In the genomic region with DNA sequence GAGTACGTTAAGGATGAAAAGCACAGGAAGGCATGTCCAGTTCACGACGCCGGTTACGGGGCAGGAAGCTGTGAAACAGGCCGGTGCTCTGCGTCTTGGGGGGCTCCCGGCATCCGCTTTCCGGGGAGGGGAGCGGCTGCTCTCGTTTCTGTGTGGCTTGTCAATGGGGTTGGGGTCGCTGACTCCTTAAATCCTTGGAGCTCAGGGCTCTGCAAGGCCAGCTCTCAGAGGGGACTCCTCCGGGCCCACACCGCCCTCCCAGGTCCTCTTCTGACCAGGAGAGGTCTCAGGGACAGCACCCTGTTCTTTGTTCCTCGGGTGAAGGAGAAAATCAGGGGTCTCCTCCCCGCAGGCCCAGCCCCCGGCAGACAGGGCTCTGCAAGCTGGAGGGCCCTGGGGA, we compare ENCODE assay signal across 18 cellular contexts.
DNase-seq lines count a peak whose midpoint lies in the region; ATAC-seq, FAIRE-seq and TF ChIP-seq lines count a peak whose summit lies in the region.
"Had no signal": no experiment of that assay in that cellular context is flagged by ENCODE, and none has a peak within 500 bp of the region (broad histone marks: within the 10 kb centered on the region; RNA-seq: fewer than 3 reads in every experiment).

No MANE protein-coding gene starts in this region.

- ATAC-seq in left ventricle myocardium superior (no peak), HepG2 (peak; percentile 28; the same call in 1 of the 3 replicates)
- ATAC-seq: GM23338, HCT116 had no signal

- no peak overlapping the region for H3K4me2 ChIP-seq in HepG2 (ENCODE audit: low read depth, low read length)
- H3K4me2 ChIP-seq: GM23338 had no signal

- TF ChIP-seq CTCF in chondrocyte (IDR thresholded peaks at IDR 0.05) (no peak), HepG2 (CRISPR knock-in tag; IDR thresholded peaks at IDR 0.05) (no peak)

- POLR2A ChIA-PET in HepG2 (lab: Yijun Ruan, JAX): no interaction called here

- peaks cover 61% of the 10 kb centered on the region for H3K27me3 Mint-ChIP-seq in chondrocyte (ENCODE audit: low read depth)

- FAIRE-seq in HepG2 (lab: Jason Lieb, UNC): no peak
- FAIRE-seq: GM12891, GM18507 had no signal

- no peaks in the 10 kb centered on the region for H3K36me3 ChIP-seq in HepG2 (replicated peaks in 1 of 2; ENCODE audit: control insufficient read depth in 1 of 2, insufficient read depth in 2 of 2, low read length in 2 of 2)

- peaks cover 23 to 82% of the 10 kb centered on the region in 2 experiments for H3K27me3 ChIP-seq in HepG2 (ENCODE audit: control insufficient read depth in 1 of 2, insufficient read depth in 2 of 2, low read length in 2 of 2)

- intact Hi-C loops in left ventricle myocardium superior (cut with micrococcal nuclease) (no loop called here), cardiac septum (cut with DNase I) (no loop called here), HepG2 (cut with micrococcal nuclease; ENCODE audit: unreplicated experiment) (no loop called here), posterior vena cava (cut with DNase I) (no loop called here)

- H3K4me1 ChIP-seq in HepG2 (ENCODE audit: insufficient read depth, low read length): no peaks in the 10 kb centered on the region

- no peak overlapping the region for H3K4me3 Mint-ChIP-seq in chondrocyte (ENCODE audit: unreplicated experiment)
- H3K4me3 Mint-ChIP-seq: CD4-positive, alpha-beta memory T cell; GM23338; H9 had no signal

- H3K4me1 Mint-ChIP-seq in chondrocyte (ENCODE audit: low read depth): no peaks in the 10 kb centered on the region
- H3K4me1 Mint-ChIP-seq: CD4-positive, alpha-beta memory T cell had no signal

- no peaks in the 10 kb centered on the region for H3K9me3 ChIP-seq in HepG2 (ENCODE audit: low read length)

- no peaks in the 10 kb centered on the region for H3K36me3 Mint-ChIP-seq in chondrocyte (ENCODE audit: low read depth)
- H3K36me3 Mint-ChIP-seq: CD4-positive, alpha-beta memory T cell had no signal

- 34% methylated on average over 15 of the region's 18 CpGs for WGBS in HepG2 (ENCODE audit: low lambda C conversion rate)

- in situ Hi-C loops in HepG2 (cut with HindIII; ENCODE audit: extremely low pct_ligation_motif_present, low pct_unique_long_range_greater_than_20kb): no loop called here

- H3K27ac ChIP-seq in HepG2 (ENCODE audit: extremely low read length, insufficient read depth, low read length): no peak overlapping the region

- no peak for TF ChIP-seq POLR2A in HepG2 (IDR thresholded peaks at IDR 0.05; ENCODE audit: insufficient read depth in 1 of 2, low read depth in 2 of 2, low read length in 2 of 2)

- 0 out of 2 replicates have a peak, but pooled peaks cover 5% of the 10 kb centered on the region for H4K20me1 ChIP-seq in HepG2 (ENCODE audit: insufficient read depth, low read length)

- H3K79me2 ChIP-seq in HepG2 (ENCODE audit: insufficient read depth, low read length): no peaks in the 10 kb centered on the region

- TF ChIP-seq RAD21 in HepG2 (CRISPR knock-in tag; IDR thresholded peaks at IDR 0.05): no peak

- no peak overlapping the region for H2AFZ ChIP-seq in HepG2 (ENCODE audit: low read length)
- H2AFZ ChIP-seq: GM23338 had no signal

- H3K27ac Mint-ChIP-seq in chondrocyte (ENCODE audit: unreplicated experiment): no peak overlapping the region
- H3K27ac Mint-ChIP-seq: CD4-positive, alpha-beta memory T cell; GM23338 had no signal

- H3K9me3 Mint-ChIP-seq in chondrocyte (ENCODE audit: low read depth): no peaks in the 10 kb centered on the region
- H3K9me3 Mint-ChIP-seq: GM23338 had no signal

- no peak for TF ChIP-seq EP300 in HepG2 (IDR thresholded peaks at IDR 0.05; ENCODE audit: low read depth in 2 of 2, low read length in 2 of 2)
- TF ChIP-seq EP300 in HepG2 (CRISPR knock-in tag; IDR thresholded peaks at IDR 0.05; ENCODE audit: borderline replicate concordance): no peak

- BruUV-seq in HepG2 (replicated peaks; lab: Mats Ljungman, UMichigan): no TSS peak

- CTCF ChIA-PET in HepG2 (lab: Yijun Ruan, JAX; ENCODE audit: low intra/inter-chr PET ratio, low total read pairs): no interaction called here

- DNase-seq in left ventricle myocardium superior (peak; percentile 6), cardiac septum (ENCODE audit: low spot score) (no peak), chondrocyte (ENCODE audit: low spot score) (peak; percentile 64), HepG2 (ENCODE audit: low spot score) (no peak), posterior vena cava (ENCODE audit: low spot score) (no peak)
- no peak for DNase-seq in activated effector memory CD4-positive, alpha-beta T cell treated with anti-CD3 and anti-CD28 coated beads, Interleukin-2, amount 50 U/mL, for 16 hours
- DNase-seq: C1 segment of cervical spinal cord; Calu3; CD4-positive, alpha-beta memory T cell; COR-L47; DMS53; DMS79 treated with DMSO at 0.1 percent for 48 hours; GF-D8; H9 had no signal

- H3K9ac ChIP-seq in HepG2 (ENCODE audit: insufficient read depth, low read depth, low read length): no peak overlapping the region

- H3K4me3 ChIP-seq in HepG2 (replicated peaks in 1 of 3; ENCODE audit: insufficient read depth in 1 of 3, low read depth in 2 of 3, low read length in 3 of 3): no peak overlapping the region
- H3K4me3 ChIP-seq: GM23338 had no signal

TF ChIP-seq in HepG2, 621 proteins besides CTCF, POLR2A, EP300 and RAD21:
- no peak for TF ChIP-seq ZNF891 (CRISPR knock-in tag; IDR thresholded peaks at IDR 0.05)
- no peak for TF ChIP-seq RBAK (CRISPR knock-in tag; IDR thresholded peaks at IDR 0.05)
- no peak for TF ChIP-seq SALL2 (CRISPR knock-in tag; IDR thresholded peaks at IDR 0.05)
- TF ChIP-seq HOXD1 (CRISPR knock-in tag; IDR thresholded peaks at IDR 0.05): no peak
- TF ChIP-seq ZNF207 (IDR thresholded peaks at IDR 0.05; ENCODE audit: borderline replicate concordance): no peak

Comparison
In these comparisons a context has a peak if more than half of its experiments do, and no peak if none do; other contexts are left out.
1. DNase-seq: peak in left ventricle myocardium superior (single experiment) and chondrocyte (single experiment); none in cardiac septum (single experiment), HepG2 (single experiment), activated effector memory CD4-positive, alpha-beta T cell treated with anti-CD3 and anti-CD28 coated beads, Interleukin-2, amount 50 U/mL, for 16 hours (single experiment) and posterior vena cava (single experiment).